Comparison of ENCODE assay signal across 11 cellular contexts in genomic region chr11:1756791-1757771, GRCh38. TPM values are rescaled to one million over a fixed set of nuclear protein-coding genes. Genes with fewer than 3 reads are reported as not detected.
DNase-seq lines count a peak whose midpoint lies in the region; ATAC-seq and TF ChIP-seq lines count a peak whose summit lies in the region.
"Had no signal": no experiment of that assay in that cellular context is flagged by ENCODE, and none has a peak within 500 bp of the region (broad histone marks: within the 10 kb centered on the region; RNA-seq: fewer than 3 reads in every experiment).

No MANE protein-coding gene starts in this region.

- H4K20me1 ChIP-seq in DOHH2 (ENCODE audit: control insufficient read depth, insufficient read depth, low read depth, low read length), result no peaks in the 10 kb centered on the region

- no peaks in the 10 kb centered on the region for H3K9me3 Mint-ChIP-seq in activated CD4-positive, alpha-beta memory T cell treated with anti-CD3 and anti-CD28 coated beads for 36 hours

- no peaks in the 10 kb centered on the region for H3K9me2 ChIP-seq in DOHH2 (replicated peaks; ENCODE audit: control insufficient read depth, low read length)

- intact Hi-C loops in activated CD4-positive, alpha-beta memory T cell treated with anti-CD3 and anti-CD28 coated beads for 36 hours (cut with micrococcal nuclease), result no loop called here
- intact Hi-C loops in left cardiac atrium (cut with DNase I), result no loop called here

- H3K4me3 ChIP-seq in DOHH2 (ENCODE audit: low read length) (no peak overlapping the region), skin epidermis (no peak overlapping the region)
- H3K4me3 ChIP-seq: colonic mucosa had no signal

- peaks cover 50% of the 10 kb centered on the region for H3K4me1 Mint-ChIP-seq in activated CD4-positive, alpha-beta memory T cell treated with anti-CD3 and anti-CD28 coated beads for 36 hours (ENCODE audit: low read depth)

- H3K4me3 Mint-ChIP-seq in activated CD4-positive, alpha-beta memory T cell treated with anti-CD3 and anti-CD28 coated beads for 36 hours, result peak overlapping the region; percentile 49

- ATAC-seq in left cardiac atrium (no peak), GM19395 (IDR thresholded peaks at IDR 0.05; ENCODE audit: unreplicated experiment) (no peak), SK-N-SH treated with all-trans-retinoic acid at 6 μM for 48 hours (no peak)

- no peaks in the 10 kb centered on the region for H3F3A ChIP-seq in DOHH2 (ENCODE audit: control insufficient read depth, insufficient read depth)

- H3K4me1 ChIP-seq in DOHH2 (ENCODE audit: control insufficient read depth, low read length), result peaks cover 14% of the 10 kb centered on the region

- no peaks in the 10 kb centered on the region for H3K36me3 ChIP-seq in DOHH2 (ENCODE audit: control insufficient read depth, low read length)

- no peak for DNase-seq in activated CD4-positive, alpha-beta memory T cell treated with anti-CD3 and anti-CD28 coated beads for 36 hours
- peak; percentile 25 for DNase-seq in left cardiac atrium
- no peak for DNase-seq in T1000 (lab: John Stamatoyannopoulos, UW)
- DNase-seq in stimulated activated CD4-positive, alpha-beta T cell treated with anti-CD3 and anti-CD28 coated beads, Interleukin-4, amount 100 ng/mL, for 4 hours, result no peak
- DNase-seq: NCI-H1048, NCI-H345 had no signal

- H3K79me2 ChIP-seq in DOHH2 (ENCODE audit: control insufficient read depth, low read length), result no peaks in the 10 kb centered on the region

- H3K27ac ChIP-seq in DOHH2 (ENCODE audit: low read depth, low read length), result no peak overlapping the region
- peak overlapping the region in 19 of 21 experiments; percentile 13 to 98 (median 74) for H3K27ac ChIP-seq in skin epidermis

- no peak for TF ChIP-seq CTCF in DOHH2 (IDR thresholded peaks at IDR 0.05; ENCODE audit: low read depth, low read length, poor library complexity, severe bottlenecking)

- no peaks in the 10 kb centered on the region for H3K27me3 ChIP-seq in DOHH2 (ENCODE audit: control insufficient read depth, low read length)
- H3K27me3 ChIP-seq: colonic mucosa had no signal

- CTCF ChIA-PET in activated CD4-positive, alpha-beta memory T cell treated with anti-CD3 and anti-CD28 coated beads for 36 hours (lab: Charles Lee), result interaction anchor here (0.8 to 2.6 kb wide), 2 partner anchors 63 to 76 kb away, joined by 3 to 11 read pairs; no protein-coding TSS in a partner anchor

- POLR2A ChIA-PET in activated CD4-positive, alpha-beta memory T cell treated with anti-CD3 and anti-CD28 coated beads for 36 hours (lab: Charles Lee), result interaction anchor here (0.6 to 1.6 kb wide), 2 partner anchors 16 to 28 kb away, joined by 4 read pairs; no protein-coding TSS in a partner anchor

- peak overlapping the region; percentile 31 for H3K4me2 ChIP-seq in DOHH2 (ENCODE audit: low read length)

- no peaks in the 10 kb centered on the region for H3K9me3 ChIP-seq in DOHH2 (ENCODE audit: control insufficient read depth, insufficient read depth, low read length)
- H3K9me3 ChIP-seq: colonic mucosa had no signal

- no peaks in the 10 kb centered on the region for H3K27me3 Mint-ChIP-seq in activated CD4-positive, alpha-beta memory T cell treated with anti-CD3 and anti-CD28 coated beads for 36 hours

- H3K36me3 Mint-ChIP-seq in activated CD4-positive, alpha-beta memory T cell treated with anti-CD3 and anti-CD28 coated beads for 36 hours, result peaks cover 9% of the 10 kb centered on the region

- peak overlapping the region; percentile 76 for H3K27ac Mint-ChIP-seq in activated CD4-positive, alpha-beta memory T cell treated with anti-CD3 and anti-CD28 coated beads for 36 hours

TF ChIP-seq in SK-N-SH treated with all-trans-retinoic acid at 6 μM for 48 hours, 23 proteins besides CTCF, POLR2A, EP300 and RAD21:
- no peak for TF ChIP-seq OSR1 (CRISPR knock-in tag; IDR thresholded peaks at IDR 0.05)
- no peak for TF ChIP-seq CSDC2 (CRISPR knock-in tag; IDR thresholded peaks at IDR 0.05)
- TF ChIP-seq RARB (CRISPR knock-in tag; IDR thresholded peaks at IDR 0.05), result no peak
- no peak for TF ChIP-seq ZNF70 (CRISPR knock-in tag; IDR thresholded peaks at IDR 0.05)
- no peak for TF ChIP-seq GLIS3 (CRISPR knock-in tag; IDR thresholded peaks at IDR 0.05)
- TF ChIP-seq ISL1 (CRISPR knock-in tag; IDR thresholded peaks at IDR 0.05), result no peak
- no peak for TF ChIP-seq TOX (CRISPR knock-in tag; IDR thresholded peaks at IDR 0.05; ENCODE audit: borderline replicate concordance)
- no peak for TF ChIP-seq ESRRG (CRISPR knock-in tag; IDR thresholded peaks at IDR 0.05)
- no peak for TF ChIP-seq TCF4 (CRISPR knock-in tag; IDR thresholded peaks at IDR 0.05; ENCODE audit: borderline replicate concordance)
- no peak for TF ChIP-seq CREB5 (CRISPR knock-in tag; IDR thresholded peaks at IDR 0.05; ENCODE audit: low read depth)
- no peak for TF ChIP-seq POU6F1 (CRISPR knock-in tag; IDR thresholded peaks at IDR 0.05; ENCODE audit: borderline replicate concordance, low read depth)
- TF ChIP-seq CSRNP3 (CRISPR knock-in tag; IDR thresholded peaks at IDR 0.05), result no peak
- no peak for TF ChIP-seq PATZ1 (CRISPR knock-in tag; IDR thresholded peaks at IDR 0.05; ENCODE audit: borderline replicate concordance)
- no peak for TF ChIP-seq SNAI2 (CRISPR knock-in tag; IDR thresholded peaks at IDR 0.05)

RNA-seq across cellular contexts. Expression of gene CTSD, which starts 6.6 kb away (rescaled TPM):
- 10 to 100 TPM; 52.0 to 58.7 TPM for total RNA-seq in activated CD4-positive, alpha-beta memory T cell treated with anti-CD3 and anti-CD28 coated beads for 36 hours
- 100 to 1,000 TPM; 635 to 667 TPM for total RNA-seq in left cardiac atrium

RNA-seq across cellular contexts. Expression of gene IFITM10, which starts 6.7 kb away (rescaled TPM):
- total RNA-seq in activated CD4-positive, alpha-beta memory T cell treated with anti-CD3 and anti-CD28 coated beads for 36 hours, result under 1 TPM; 0.27 to 0.29 TPM
- total RNA-seq in left cardiac atrium, result under 1 TPM; 0.27 to 0.76 TPM

Comparison
In these comparisons a context has a peak if more than half of its experiments do, and no peak if none do; other contexts are left out.
1. RNA of gene CTSD, which starts 6.6 kb away (total RNA-seq): 635 to 667 TPM in left cardiac atrium; 52.0 to 58.7 TPM in activated CD4-positive, alpha-beta memory T cell treated with anti-CD3 and anti-CD28 coated beads for 36 hours; every median in the first group is over 10 times any median in the second.